Comparison of ENCODE assay signal across 1 cellular context in the genomic region with DNA sequence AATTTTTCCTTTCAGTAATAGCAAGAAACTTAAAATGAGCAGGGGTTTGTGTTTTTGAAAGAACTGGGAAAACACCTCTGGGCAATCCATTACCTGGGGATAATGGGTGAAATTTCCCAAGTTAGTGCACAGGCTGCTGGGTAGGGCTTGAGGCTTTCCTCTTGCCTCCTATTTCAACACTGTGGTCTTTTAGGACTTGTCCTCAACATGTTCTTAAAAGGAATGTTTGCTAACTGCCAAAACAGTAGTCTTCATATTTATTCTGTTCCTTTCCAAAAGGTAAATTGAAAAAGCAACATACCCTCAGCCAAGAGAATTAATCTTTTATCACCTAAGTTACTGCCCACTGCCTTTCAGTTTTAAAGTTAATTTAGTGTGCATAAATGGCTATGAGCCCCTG.
TF ChIP-seq lines count a peak whose summit lies in the region.

No MANE protein-coding gene starts in this region.

TF ChIP-seq in GM23338, 12 proteins besides CTCF, POLR2A, EP300 and RAD21 (continued from another document):
- TF ChIP-seq, protein P1, sequence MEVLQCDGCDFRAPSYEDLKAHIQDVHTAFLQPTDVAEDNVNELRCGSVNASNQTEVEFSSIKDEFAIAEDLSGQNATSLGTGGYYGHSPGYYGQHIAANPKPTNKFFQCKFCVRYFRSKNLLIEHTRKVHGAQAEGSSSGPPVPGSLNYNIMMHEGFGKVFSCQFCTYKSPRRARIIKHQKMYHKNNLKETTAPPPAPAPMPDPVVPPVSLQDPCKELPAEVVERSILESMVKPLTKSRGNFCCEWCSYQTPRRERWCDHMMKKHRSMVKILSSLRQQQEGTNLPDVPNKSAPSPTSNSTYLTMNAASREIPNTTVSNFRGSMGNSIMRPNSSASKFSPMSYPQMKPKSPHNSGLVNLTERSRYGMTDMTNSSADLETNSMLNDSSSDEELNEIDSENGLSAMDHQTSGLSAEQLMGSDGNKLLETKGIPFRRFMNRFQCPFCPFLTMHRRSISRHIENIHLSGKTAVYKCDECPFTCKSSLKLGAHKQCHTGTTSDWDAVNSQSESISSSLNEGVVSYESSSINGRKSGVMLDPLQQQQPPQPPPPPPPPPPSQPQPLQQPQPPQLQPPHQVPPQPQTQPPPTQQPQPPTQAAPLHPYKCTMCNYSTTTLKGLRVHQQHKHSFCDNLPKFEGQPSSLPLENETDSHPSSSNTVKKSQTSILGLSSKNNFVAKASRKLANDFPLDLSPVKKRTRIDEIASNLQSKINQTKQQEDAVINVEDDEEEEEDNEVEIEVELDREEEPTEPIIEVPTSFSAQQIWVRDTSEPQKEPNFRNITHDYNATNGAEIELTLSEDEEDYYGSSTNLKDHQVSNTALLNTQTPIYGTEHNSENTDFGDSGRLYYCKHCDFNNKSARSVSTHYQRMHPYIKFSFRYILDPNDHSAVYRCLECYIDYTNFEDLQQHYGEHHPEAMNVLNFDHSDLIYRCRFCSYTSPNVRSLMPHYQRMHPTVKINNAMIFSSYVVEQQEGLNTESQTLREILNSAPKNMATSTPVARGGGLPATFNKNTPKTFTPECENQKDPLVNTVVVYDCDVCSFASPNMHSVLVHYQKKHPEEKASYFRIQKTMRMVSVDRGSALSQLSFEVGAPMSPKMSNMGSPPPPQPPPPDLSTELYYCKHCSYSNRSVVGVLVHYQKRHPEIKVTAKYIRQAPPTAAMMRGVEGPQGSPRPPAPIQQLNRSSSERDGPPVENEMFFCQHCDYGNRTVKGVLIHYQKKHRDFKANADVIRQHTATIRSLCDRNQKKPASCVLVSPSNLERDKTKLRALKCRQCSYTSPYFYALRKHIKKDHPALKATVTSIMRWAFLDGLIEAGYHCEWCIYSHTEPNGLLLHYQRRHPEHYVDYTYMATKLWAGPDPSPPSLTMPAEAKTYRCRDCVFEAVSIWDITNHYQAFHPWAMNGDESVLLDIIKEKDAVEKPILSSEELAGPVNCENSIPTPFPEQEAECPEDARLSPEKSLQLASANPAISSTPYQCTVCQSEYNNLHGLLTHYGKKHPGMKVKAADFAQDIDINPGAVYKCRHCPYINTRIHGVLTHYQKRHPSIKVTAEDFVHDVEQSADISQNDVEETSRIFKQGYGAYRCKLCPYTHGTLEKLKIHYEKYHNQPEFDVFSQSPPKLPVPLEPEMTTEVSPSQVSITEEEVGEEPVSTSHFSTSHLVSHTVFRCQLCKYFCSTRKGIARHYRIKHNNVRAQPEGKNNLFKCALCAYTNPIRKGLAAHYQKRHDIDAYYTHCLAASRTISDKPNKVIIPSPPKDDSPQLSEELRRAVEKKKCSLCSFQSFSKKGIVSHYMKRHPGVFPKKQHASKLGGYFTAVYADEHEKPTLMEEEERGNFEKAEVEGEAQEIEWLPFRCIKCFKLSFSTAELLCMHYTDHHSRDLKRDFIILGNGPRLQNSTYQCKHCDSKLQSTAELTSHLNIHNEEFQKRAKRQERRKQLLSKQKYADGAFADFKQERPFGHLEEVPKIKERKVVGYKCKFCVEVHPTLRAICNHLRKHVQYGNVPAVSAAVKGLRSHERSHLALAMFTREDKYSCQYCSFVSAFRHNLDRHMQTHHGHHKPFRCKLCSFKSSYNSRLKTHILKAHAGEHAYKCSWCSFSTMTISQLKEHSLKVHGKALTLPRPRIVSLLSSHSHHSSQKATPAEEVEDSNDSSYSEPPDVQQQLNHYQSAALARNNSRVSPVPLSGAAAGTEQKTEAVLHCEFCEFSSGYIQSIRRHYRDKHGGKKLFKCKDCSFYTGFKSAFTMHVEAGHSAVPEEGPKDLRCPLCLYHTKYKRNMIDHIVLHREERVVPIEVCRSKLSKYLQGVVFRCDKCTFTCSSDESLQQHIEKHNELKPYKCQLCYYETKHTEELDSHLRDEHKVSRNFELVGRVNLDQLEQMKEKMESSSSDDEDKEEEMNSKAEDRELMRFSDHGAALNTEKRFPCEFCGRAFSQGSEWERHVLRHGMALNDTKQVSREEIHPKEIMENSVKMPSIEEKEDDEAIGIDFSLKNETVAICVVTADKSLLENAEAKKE (CRISPR knock-in tag; IDR thresholded peaks at IDR 0.05): no peak
- TF ChIP-seq POLR2AphosphoS5 (IDR thresholded peaks at IDR 0.05; ENCODE audit: low read depth) (no peak), ZNF114 (CRISPR knock-in tag; IDR thresholded peaks at IDR 0.05) (no peak), JUNB (IDR thresholded peaks at IDR 0.05; ENCODE audit: unreplicated experiment) (no peak), CREB1 (CRISPR knock-in tag; IDR thresholded peaks at IDR 0.05; ENCODE audit: low read depth) (no peak), EZH2phosphoT487 (IDR thresholded peaks at IDR 0.05; ENCODE audit: unreplicated experiment) (no peak), NANOG (IDR thresholded peaks at IDR 0.05; ENCODE audit: borderline replicate concordance) (no peak), ZNF331 (CRISPR knock-in tag; IDR thresholded peaks at IDR 0.05; ENCODE audit: low read depth) (no peak), EZH2 (IDR thresholded peaks at IDR 0.05; ENCODE audit: low read depth, unreplicated experiment) (no peak)
TF ChIP-seq in GM23338: peak in this region for 0.
